10 cellular contexts compared by ENCODE assay signal in the genomic region with DNA sequence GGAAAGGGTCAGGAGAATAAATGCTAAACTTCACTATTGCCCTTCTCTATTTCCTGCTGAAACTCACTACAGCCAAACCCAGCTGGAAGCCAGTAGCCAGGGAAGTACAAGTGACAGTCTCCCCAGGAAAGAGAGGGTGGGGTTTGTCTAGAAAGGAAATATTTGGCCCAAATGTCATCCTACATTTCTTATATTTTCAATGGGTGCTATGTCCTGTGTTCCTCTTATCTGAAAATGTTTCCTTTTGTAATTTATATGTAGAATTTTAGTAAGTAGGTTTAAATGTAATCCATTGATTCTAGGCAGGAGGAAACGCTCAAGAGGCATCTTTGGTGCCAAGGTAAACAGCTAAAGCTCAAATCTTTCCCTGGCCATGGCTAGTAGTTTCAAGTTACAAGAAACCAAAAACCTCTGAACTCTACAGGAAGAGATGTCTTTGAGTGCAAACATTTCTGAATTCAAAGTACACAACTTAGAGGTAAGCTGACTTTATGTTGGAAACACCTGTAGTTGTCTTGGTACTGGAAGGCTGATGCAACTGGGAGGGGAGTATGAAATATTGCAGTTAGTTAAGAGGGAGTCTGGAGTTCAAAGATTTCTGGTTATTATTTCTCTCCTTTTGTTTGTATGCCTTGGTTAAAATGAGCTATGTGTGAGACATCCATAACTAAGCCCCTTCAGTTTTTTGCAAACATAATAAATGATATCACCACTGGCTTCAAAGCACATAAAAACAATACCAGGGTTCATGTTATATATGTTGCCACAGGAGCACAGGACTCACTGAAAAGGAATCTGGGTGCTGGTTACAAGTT.
DNase-seq lines count a peak whose midpoint lies in the region; ATAC-seq and TF ChIP-seq lines count a peak whose summit lies in the region.
"Had no signal": no experiment of that assay in that cellular context is flagged by ENCODE, and none has a peak within 500 bp of the region (broad histone marks: within the 10 kb centered on the region; RNA-seq: fewer than 3 reads in every experiment).

No MANE protein-coding gene starts in this region.

- no peak overlapping the region for H3K4me3 Mint-ChIP-seq in endodermal cell

- H3K9ac ChIP-seq in endodermal cell (ENCODE audit: extremely low read depth, low read length, poor library complexity, severe bottlenecking), result no peak overlapping the region

- no peaks in the 10 kb centered on the region for H3K4me1 ChIP-seq in endodermal cell (ENCODE audit: control insufficient read depth, insufficient read depth, low read length)
- H3K4me1 ChIP-seq: colonic mucosa had no signal

- H3K4me3 ChIP-seq in endodermal cell (ENCODE audit: low read length), result no peak overlapping the region
- H3K4me3 ChIP-seq: colonic mucosa had no signal

- H3K27ac Mint-ChIP-seq in endodermal cell, result no peak overlapping the region

- no peaks in the 10 kb centered on the region for H3K36me3 Mint-ChIP-seq in endodermal cell (ENCODE audit: low read depth)

- TF ChIP-seq CTCF in endodermal cell (conservative IDR thresholded peaks at IDR 0.05), result no peak

- no peak for ATAC-seq in GM18520 (IDR thresholded peaks at IDR 0.05; ENCODE audit: unreplicated experiment)
- ATAC-seq in HG02852 (IDR thresholded peaks at IDR 0.05; ENCODE audit: unreplicated experiment), result no peak
- no peak for ATAC-seq in GM19023 (IDR thresholded peaks at IDR 0.05; ENCODE audit: unreplicated experiment)

- H3K27ac ChIP-seq in endodermal cell (ENCODE audit: low read depth, low read length), result peak overlapping the region; percentile 93
- H3K27ac ChIP-seq: colonic mucosa had no signal

- H3K9me3 ChIP-seq in endodermal cell (ENCODE audit: control insufficient read depth, low read length), result no peaks in the 10 kb centered on the region
- H3K9me3 ChIP-seq: colonic mucosa had no signal

- peak; percentile 9 for DNase-seq in HPDE6-E6E7 (ENCODE audit: extremely low spot score)
- DNase-seq in NCI-H460 (ENCODE audit: extremely low read depth, low read depth), result peak; percentile 24
- DNase-seq in endodermal cell, result no peak
- peak; percentile 48 for DNase-seq in pulmonary artery endothelial cell (ENCODE audit: low read depth, low spot score)
- no peak for DNase-seq in NCI-H82 (lab: John Stamatoyannopoulos, UW)
- DNase-seq: activated CD4-positive, alpha-beta T cell treated with anti-CD3 and anti-CD28 coated beads, Interleukin-2, amount 50 U/mL, for 48 hours; colonic mucosa had no signal

- H3K36me3 ChIP-seq in endodermal cell (ENCODE audit: control insufficient read depth, insufficient read depth, low read length), result no peaks in the 10 kb centered on the region
- H3K36me3 ChIP-seq: colonic mucosa had no signal

- H3K27me3 Mint-ChIP-seq in endodermal cell (ENCODE audit: insufficient read depth), result no peaks in the 10 kb centered on the region

- no peaks in the 10 kb centered on the region for H3K27me3 ChIP-seq in endodermal cell (ENCODE audit: control insufficient read depth, insufficient read depth, low read length, poor library complexity, severe bottlenecking)
- H3K27me3 ChIP-seq: colonic mucosa had no signal

- H3K9me3 Mint-ChIP-seq in endodermal cell, result no peaks in the 10 kb centered on the region

- peaks cover 20% of the 10 kb centered on the region for H3K4me1 Mint-ChIP-seq in endodermal cell

- WGBS in endodermal cell (ENCODE audit: insufficient coverage in 1 of 2, insufficient read length in 1 of 2), 2 experiments, result 69 to 91% methylated on average over 1 of the region's 1 CpG

Comparison
In these comparisons a context has a peak if more than half of its experiments do, and no peak if none do; other contexts are left out.
1. DNase-seq: peak in HPDE6-E6E7 (single experiment), NCI-H460 (single experiment) and pulmonary artery endothelial cell (single experiment); none in endodermal cell (single experiment) and NCI-H82 (single experiment).